23 cellular contexts compared by ENCODE assay signal in the genomic region with DNA sequence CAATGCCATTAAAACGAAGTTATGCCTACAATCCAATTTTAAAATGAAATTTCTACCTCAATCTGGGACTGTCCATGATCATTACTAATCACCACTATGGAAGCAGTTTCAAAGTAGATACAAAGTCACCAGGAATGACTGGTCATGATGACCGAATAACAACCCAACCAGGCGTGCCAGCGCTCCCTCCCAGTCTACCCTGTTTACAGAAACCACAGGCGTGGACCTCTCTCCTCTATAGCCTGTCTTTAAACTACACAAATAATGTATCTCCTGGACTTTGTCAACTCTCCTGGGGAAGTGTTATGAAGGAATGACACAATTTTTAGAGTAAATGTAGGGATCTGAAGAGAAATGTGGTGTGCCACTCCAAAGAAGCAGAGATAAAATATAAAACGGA.
"Had no signal": no experiment of that assay in that cellular context is flagged by ENCODE, and none has a peak within 500 bp of the region (broad histone marks: within the 10 kb centered on the region; RNA-seq: fewer than 3 reads in every experiment).

No MANE protein-coding gene starts in this region.

- H3K9me3 Mint-ChIP-seq: dendritic cell treated with granulocyte-macrophage colony-stimulating factor and Interleukin-4, amounts not matched to agents 40 ng/mL and 50 ng/mL, for 4 days; effector memory CD8-positive, alpha-beta T cell; endodermal cell; mesothelial cell of epicardium had no signal

- DNase-seq: colonic mucosa; cortex of kidney; effector CD8-positive, alpha-beta T cell; effector memory CD8-positive, alpha-beta T cell; endodermal cell; erythroblast; esophagus squamous epithelium; foreskin fibroblast; foreskin melanocyte; gastrocnemius medialis; glutamatergic neuron; head of caudate nucleus; heart right ventricle; hippocampal formation; left cardiac atrium; left ventricle myocardium inferior; lower lobe of right lung; mesenchymal stem cell had no signal

- H3K27me3 Mint-ChIP-seq: dendritic cell treated with granulocyte-macrophage colony-stimulating factor and Interleukin-4, amounts not matched to agents 40 ng/mL and 50 ng/mL, for 4 days; effector memory CD8-positive, alpha-beta T cell had no signal

- H3K4me3 Mint-ChIP-seq: dendritic cell treated with granulocyte-macrophage colony-stimulating factor and Interleukin-4, amounts not matched to agents 40 ng/mL and 50 ng/mL, for 4 days; effector memory CD8-positive, alpha-beta T cell; endodermal cell; mesothelial cell of epicardium had no signal

- ATAC-seq: effector memory CD8-positive, alpha-beta T cell; esophagus mucosa; gastrocnemius medialis; heart right ventricle; left cardiac atrium; left lobe of liver; lower lobe of right lung had no signal

- H3K36me3 ChIP-seq: colonic mucosa, esophagus squamous epithelium, gastrocnemius medialis, left ventricle myocardium inferior, lower lobe of right lung had no signal

- H3K4me3 ChIP-seq: colonic mucosa, esophagus squamous epithelium, gastrocnemius medialis, heart right ventricle, left ventricle myocardium inferior, lower lobe of right lung had no signal

- H3K9me3 ChIP-seq: colonic mucosa, esophagus squamous epithelium, gastrocnemius medialis, heart right ventricle, left ventricle myocardium inferior, lower lobe of right lung had no signal

- H3K27ac Mint-ChIP-seq: dendritic cell treated with granulocyte-macrophage colony-stimulating factor and Interleukin-4, amounts not matched to agents 40 ng/mL and 50 ng/mL, for 4 days; effector memory CD8-positive, alpha-beta T cell; mesothelial cell of epicardium had no signal

- H3K27ac ChIP-seq: colonic mucosa, epithelial cell of prostate, esophagus squamous epithelium, gastrocnemius medialis, heart right ventricle, left ventricle myocardium inferior, lower lobe of right lung had no signal
